Comparison of ENCODE assay signal across 2 cellular contexts in the genomic region with DNA sequence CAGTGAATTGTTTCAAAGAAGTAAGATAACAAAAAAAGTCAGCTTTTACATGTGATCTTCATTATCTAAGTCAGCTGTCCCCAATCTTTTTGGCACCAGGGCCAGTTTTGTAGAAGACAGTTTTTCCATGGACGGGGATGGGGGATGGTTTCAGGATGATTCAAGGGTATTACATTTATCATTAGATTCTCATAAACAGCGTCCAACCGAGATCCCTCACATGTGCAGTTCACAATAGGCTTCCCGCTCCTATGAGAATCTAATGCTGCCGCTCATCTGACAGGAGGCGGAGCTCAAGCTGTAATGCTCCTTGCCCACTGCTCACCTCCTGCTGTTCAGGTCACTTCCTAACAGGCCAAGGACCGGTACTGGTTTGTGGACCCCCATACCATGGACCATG.
TF ChIP-seq lines count a peak whose summit lies in the region.

No MANE protein-coding gene starts in this region.

TF ChIP-seq in IMR-90, 13 proteins besides CTCF, POLR2A, EP300 and RAD21:
- TF ChIP-seq, protein P1, sequence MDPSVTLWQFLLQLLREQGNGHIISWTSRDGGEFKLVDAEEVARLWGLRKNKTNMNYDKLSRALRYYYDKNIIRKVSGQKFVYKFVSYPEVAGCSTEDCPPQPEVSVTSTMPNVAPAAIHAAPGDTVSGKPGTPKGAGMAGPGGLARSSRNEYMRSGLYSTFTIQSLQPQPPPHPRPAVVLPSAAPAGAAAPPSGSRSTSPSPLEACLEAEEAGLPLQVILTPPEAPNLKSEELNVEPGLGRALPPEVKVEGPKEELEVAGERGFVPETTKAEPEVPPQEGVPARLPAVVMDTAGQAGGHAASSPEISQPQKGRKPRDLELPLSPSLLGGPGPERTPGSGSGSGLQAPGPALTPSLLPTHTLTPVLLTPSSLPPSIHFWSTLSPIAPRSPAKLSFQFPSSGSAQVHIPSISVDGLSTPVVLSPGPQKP (IDR thresholded peaks at IDR 0.05; ENCODE audit: borderline replicate concordance, low read depth, low read length), result no peak
- TF ChIP-seq RFX5 (IDR thresholded peaks at IDR 0.05; ENCODE audit: low read depth, low read length), result no peak
- TF ChIP-seq, protein P2, sequence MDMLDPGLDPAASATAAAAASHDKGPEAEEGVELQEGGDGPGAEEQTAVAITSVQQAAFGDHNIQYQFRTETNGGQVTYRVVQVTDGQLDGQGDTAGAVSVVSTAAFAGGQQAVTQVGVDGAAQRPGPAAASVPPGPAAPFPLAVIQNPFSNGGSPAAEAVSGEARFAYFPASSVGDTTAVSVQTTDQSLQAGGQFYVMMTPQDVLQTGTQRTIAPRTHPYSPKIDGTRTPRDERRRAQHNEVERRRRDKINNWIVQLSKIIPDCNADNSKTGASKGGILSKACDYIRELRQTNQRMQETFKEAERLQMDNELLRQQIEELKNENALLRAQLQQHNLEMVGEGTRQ (IDR thresholded peaks at IDR 0.05; ENCODE audit: low read depth, low read length), result no peak
- no peak for TF ChIP-seq CHD1 (IDR thresholded peaks at IDR 0.05; ENCODE audit: low read depth, low read length)
- TF ChIP-seq SMC3 (IDR thresholded peaks at IDR 0.05; ENCODE audit: low read depth, low read length), result no peak
- no peak for TF ChIP-seq NFE2L2 (IDR thresholded peaks at IDR 0.05; ENCODE audit: low read depth, low read length)
- TF ChIP-seq CEBPB (IDR thresholded peaks at IDR 0.05; ENCODE audit: low read depth, low read length), result no peak
- TF ChIP-seq MXI1 (IDR thresholded peaks at IDR 0.05; ENCODE audit: borderline replicate concordance, low read depth, low read length), result no peak
- TF ChIP-seq BHLHE40 (IDR thresholded peaks at IDR 0.05; ENCODE audit: low read depth, low read length), result no peak
- TF ChIP-seq MAFK (IDR thresholded peaks at IDR 0.05; ENCODE audit: low read depth, low read length), result no peak
- no peak for TF ChIP-seq FOS (IDR thresholded peaks at IDR 0.05; ENCODE audit: low read depth, low read length)
- no peak for TF ChIP-seq MAZ (IDR thresholded peaks at IDR 0.05; ENCODE audit: borderline replicate concordance, low read depth, low read length)
- TF ChIP-seq RCOR1 (IDR thresholded peaks at IDR 0.05; ENCODE audit: insufficient replicate concordance, low read length), result no peak

TF ChIP-seq in H1, 55 proteins besides CTCF, POLR2A, EP300 and RAD21:
- TF ChIP-seq GABPA (IDR thresholded peaks at IDR 0.05; ENCODE audit: borderline replicate concordance, insufficient read depth, low read length) (no peak), TCF12 (IDR thresholded peaks at IDR 0.05; ENCODE audit: low read depth, low read length) (no peak), JUN (IDR thresholded peaks at IDR 0.05; ENCODE audit: low read depth, low read length) (no peak), RXRA (IDR thresholded peaks at IDR 0.05; ENCODE audit: insufficient read depth, low read depth, low read length) (no peak), RFX5 (IDR thresholded peaks at IDR 0.05; ENCODE audit: borderline replicate concordance, low read depth, low read length) (no peak), SIN3A (conservative IDR thresholded peaks at IDR 0.05 in 1 of 2, IDR thresholded peaks at IDR 0.05 in 1 of 2; ENCODE audit: low read depth in 1 of 2, low read length in 2 of 2) (no peak), HDAC6 (IDR thresholded peaks at IDR 0.05; ENCODE audit: low read depth, low read length) (no peak), ZNF274 (IDR thresholded peaks at IDR 0.05; ENCODE audit: borderline replicate concordance, extremely low read depth, low read length) (no peak), CTBP2 (IDR thresholded peaks at IDR 0.05; ENCODE audit: borderline replicate concordance, insufficient read depth, insufficient read length, low read length) (no peak), SIX5 (IDR thresholded peaks at IDR 0.05; ENCODE audit: low read depth, low read length) (no peak), HDAC2 (IDR thresholded peaks at IDR 0.05; ENCODE audit: borderline replicate concordance in 1 of 2, low read depth in 2 of 2, low read length in 2 of 2) (no peak), BACH1 (IDR thresholded peaks at IDR 0.05; ENCODE audit: low read length) (no peak), CHD1 (IDR thresholded peaks at IDR 0.05; ENCODE audit: low read depth, low read length) (no peak), CEBPB (IDR thresholded peaks at IDR 0.05; ENCODE audit: low read depth, low read length) (no peak), CBX5 (IDR thresholded peaks at IDR 0.05; ENCODE audit: low read depth, low read length) (no peak), SIRT6 (IDR thresholded peaks at IDR 0.05; ENCODE audit: low read length) (no peak)
- TF ChIP-seq, protein P2 (IDR thresholded peaks at IDR 0.05; ENCODE audit: low read length), result no peak
- TF ChIP-seq, protein P3, sequence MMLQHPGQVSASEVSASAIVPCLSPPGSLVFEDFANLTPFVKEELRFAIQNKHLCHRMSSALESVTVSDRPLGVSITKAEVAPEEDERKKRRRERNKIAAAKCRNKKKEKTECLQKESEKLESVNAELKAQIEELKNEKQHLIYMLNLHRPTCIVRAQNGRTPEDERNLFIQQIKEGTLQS (IDR thresholded peaks at IDR 0.05; ENCODE audit: insufficient read depth, low read depth, low read length), result no peak
TF ChIP-seq in H1: peak in this region for 0.
